ENCODE assay signal across 29 cellular contexts in genomic region chr1:217418241-217418840, GRCh38.
"Had no signal": no experiment of that assay in that cellular context is flagged by ENCODE, and none has a peak within 500 bp of the region (broad histone marks: within the 10 kb centered on the region; RNA-seq: fewer than 3 reads in every experiment).

No MANE protein-coding gene starts in this region.

- H3K9me3 Mint-ChIP-seq: activated naive CD4-positive, alpha-beta T cell treated with anti-CD3 and anti-CD28 coated beads, Interleukin-2, amount 50 U/mL, for 72 hours; activated T-cell treated with anti-CD3 and anti-CD28 coated beads, Interleukin-2, amount 50 U/mL, for 24 hours; activated T-helper 1 cell treated with anti-CD3 and anti-CD28 coated beads, Interleukin-12 subunit alpha, Interleukin-12 subunit beta, Interleukin-2, Interleukin-4 antibody, amounts not matched to agents 30 ng/mL and 10 ng/mL and 1 ng/mL, durations not matched to agents 14 hours and 24 hours and 36 hours; T-helper 1 cell treated with Interleukin-12 subunit alpha and Interleukin-12 subunit beta and Interleukin-4 antibody, amounts not matched to agents 30 μg/mL and 1 μg/mL, for 36 hours; WTC11 had no signal

- H3K27me3 ChIP-seq: ascending aorta, body of pancreas had no signal

- H3K36me3 ChIP-seq: ascending aorta, SJSA1 had no signal

- H3K36me3 Mint-ChIP-seq: activated naive CD4-positive, alpha-beta T cell treated with anti-CD3 and anti-CD28 coated beads, Interleukin-2, amount 50 U/mL, for 72 hours; WTC11 had no signal

- H3K4me1 ChIP-seq: ascending aorta, body of pancreas, SJSA1 had no signal

- H3K27ac Mint-ChIP-seq: activated CD8-positive, alpha-beta T cell treated with anti-CD3 and anti-CD28 coated beads, Interleukin-2, amount 10 ng/mL, durations not matched to agents 7 days and 5 days; activated naive CD4-positive, alpha-beta T cell treated with anti-CD3 and anti-CD28 coated beads, Interleukin-2, amount 50 U/mL, for 72 hours; activated naive CD8-positive, alpha-beta T cell treated with anti-CD3 and anti-CD28 coated beads, Interleukin-2, amount 50 U/mL, for 24 hours; activated T-cell treated with anti-CD3 and anti-CD28 coated beads, Interleukin-2, amount 50 U/mL, for 24 hours; activated T-helper 1 cell treated with anti-CD3 and anti-CD28 coated beads, Interleukin-12 subunit alpha, Interleukin-12 subunit beta, Interleukin-2, Interleukin-4 antibody, amounts not matched to agents 30 ng/mL and 10 ng/mL and 1 ng/mL, durations not matched to agents 14 hours and 24 hours and 36 hours; T-helper 1 cell treated with Interleukin-12 subunit alpha and Interleukin-12 subunit beta and Interleukin-4 antibody, amounts not matched to agents 30 μg/mL and 1 μg/mL, for 36 hours; WTC11 had no signal

- H3K9me3 ChIP-seq: ascending aorta, body of pancreas, SJSA1 had no signal

- H3K4me3 ChIP-seq: ascending aorta, body of pancreas, SJSA1 had no signal

- H3K27ac ChIP-seq: ascending aorta, body of pancreas, SJSA1 had no signal

- H3K4me1 Mint-ChIP-seq: activated naive CD8-positive, alpha-beta T cell treated with anti-CD3 and anti-CD28 coated beads, Interleukin-2, amount 50 U/mL, for 24 hours; WTC11 had no signal

- ATAC-seq: activated CD8-positive, alpha-beta T cell treated with anti-CD3 and anti-CD28 coated beads, Interleukin-2, amount 10 ng/mL, durations not matched to agents 7 days and 5 days; activated naive CD4-positive, alpha-beta T cell treated with anti-CD3 and anti-CD28 coated beads, Interleukin-2, amount 50 U/mL, for 72 hours; activated naive CD8-positive, alpha-beta T cell treated with anti-CD3 and anti-CD28 coated beads, Interleukin-2, amount 50 U/mL, for 24 hours; body of pancreas; Panc1; SK-N-SH treated with all-trans-retinoic acid at 6 μM for 48 hours; WTC11 had no signal

- H3K4me3 Mint-ChIP-seq: activated CD8-positive, alpha-beta T cell treated with anti-CD3 and anti-CD28 coated beads, Interleukin-2, amount 10 ng/mL, durations not matched to agents 7 days and 5 days; activated naive CD8-positive, alpha-beta T cell treated with anti-CD3 and anti-CD28 coated beads, Interleukin-2, amount 50 U/mL, for 24 hours; activated T-cell treated with anti-CD3 and anti-CD28 coated beads, Interleukin-2, amount 50 U/mL, for 24 hours; activated T-helper 1 cell treated with anti-CD3 and anti-CD28 coated beads, Interleukin-12 subunit alpha, Interleukin-12 subunit beta, Interleukin-2, Interleukin-4 antibody, amounts not matched to agents 30 ng/mL and 10 ng/mL and 1 ng/mL, durations not matched to agents 14 hours and 24 hours and 36 hours; T-helper 1 cell treated with Interleukin-12 subunit alpha and Interleukin-12 subunit beta and Interleukin-4 antibody, amounts not matched to agents 30 μg/mL and 1 μg/mL, for 36 hours; WTC11 had no signal

- DNase-seq: activated CD4-positive, alpha-beta T cell treated with anti-CD3 and anti-CD28 coated beads for 48 hours; activated CD4-positive, alpha-beta T cell treated with anti-CD3 and anti-CD28 coated beads, Interleukin-2, amount 50 U/mL, for 4 hours; activated CD4-positive, CD25-positive, alpha-beta regulatory T cell treated with anti-CD3 and anti-CD28 coated beads, Interleukin-2, amount 50 U/mL, for 72 hours; activated CD8-positive, alpha-beta T cell treated with anti-CD3 and anti-CD28 coated beads, Interleukin-2, amount 10 ng/mL, durations not matched to agents 7 days and 5 days; activated effector memory CD4-positive, alpha-beta T cell treated with Interleukin-2 at 50 U/mL for 16 hours; activated naive CD4-positive, alpha-beta T cell treated with Interleukin-2 at 50 U/mL for 16 hours; activated naive CD8-positive, alpha-beta T cell treated with anti-CD3 and anti-CD28 coated beads, Interleukin-2, amount 50 U/mL, for 24 hours; activated T-cell treated with anti-CD3 and anti-CD28 coated beads, Interleukin-2, amount 50 U/mL, for 24 hours; amniotic stem cell; body of pancreas; central memory CD4-positive, alpha-beta T cell; MM.1S; NCI-H1105 treated with DMSO at 0.1 percent for 48 hours; NCI-H1436 treated with DMSO at 0.1 percent for 48 hours; NCI-H187; NCI-H2081; NCI-H446; NCI-H524 treated with DMSO at 0.1 percent for 48 hours; NCI-H774; Right ventricle myocardium superior; RPMI8226 had no signal
